Comparison of ENCODE assay signal across 13 cellular contexts in genomic region chr22:43226368-43226979, GRCh38. TPM values are rescaled to one million over a fixed set of nuclear protein-coding genes. Genes with fewer than 3 reads are reported as not detected.
DNase-seq lines count a peak whose midpoint lies in the region; ATAC-seq and TF ChIP-seq lines count a peak whose summit lies in the region.
"Had no signal": no experiment of that assay in that cellular context is flagged by ENCODE, and none has a peak within 500 bp of the region (broad histone marks: within the 10 kb centered on the region; RNA-seq: fewer than 3 reads in every experiment).

No MANE protein-coding gene starts in this region.

- TF ChIP-seq CTCF in AG10803 (conservative IDR thresholded peaks at IDR 0.05; ENCODE audit: low read length) (peak; percentile 28), IMR-90 (conservative IDR thresholded peaks at IDR 0.05; ENCODE audit: low read depth, low read length) (no peak), astrocyte of the spinal cord (IDR thresholded peaks at IDR 0.05; ENCODE audit: low read depth, low read length) (no peak)

- no peak overlapping the region for H2AK9ac ChIP-seq in IMR-90 (replicated peaks; ENCODE audit: low read depth, low read length, poor library complexity)

- H3K23ac ChIP-seq in IMR-90 (ENCODE audit: low read depth, low read length) = no peak overlapping the region
- no peak overlapping the region for H3K23ac ChIP-seq in mesendoderm (ENCODE audit: low read length)

- no peak overlapping the region for H3K4me2 ChIP-seq in IMR-90 (ENCODE audit: low read depth, low read length)
- no peak overlapping the region for H3K4me2 ChIP-seq in mesendoderm (ENCODE audit: low read length)
- H3K4me2 ChIP-seq: PC-9 had no signal

- H4K8ac ChIP-seq in IMR-90 (ENCODE audit: low read depth in 2 of 2, low read length in 2 of 2) (no peak overlapping the region), mesendoderm (ENCODE audit: low read depth, low read length) (no peak overlapping the region)

- 0 out of 2 replicates have a peak, but pooled peaks have one; percentile 12 for TF ChIP-seq RAD21 in IMR-90 (IDR thresholded peaks at IDR 0.05; ENCODE audit: low read length)

- H3K9ac ChIP-seq in IMR-90 (ENCODE audit: low read depth, low read length) (no peak overlapping the region), mesendoderm (ENCODE audit: low read length) (no peak overlapping the region)

- H3K9me1 ChIP-seq in IMR-90 (ENCODE audit: insufficient read depth, low read length) = no peaks in the 10 kb centered on the region

- H4K20me1 ChIP-seq in IMR-90 (ENCODE audit: insufficient read depth, low read length) = no peaks in the 10 kb centered on the region

- no peak overlapping the region for H2BK15ac ChIP-seq in IMR-90 (ENCODE audit: low read depth, low read length)
- H2BK15ac ChIP-seq in mesendoderm (replicated peaks; ENCODE audit: low read depth) = no peak overlapping the region

- TF ChIP-seq POLR2A in IMR-90 (IDR thresholded peaks at IDR 0.05; ENCODE audit: low read depth, low read length) = no peak

- H2BK5ac ChIP-seq in IMR-90 (ENCODE audit: low read depth, low read length, poor library complexity, severe bottlenecking) = no peak overlapping the region
- H2BK5ac ChIP-seq in mesendoderm (ENCODE audit: low read length) = no peak overlapping the region

- H3K18ac ChIP-seq in IMR-90 (ENCODE audit: low read depth, low read length) (no peak overlapping the region), mesendoderm (ENCODE audit: low read length) (no peak overlapping the region)

- H2AK5ac ChIP-seq in IMR-90 (ENCODE audit: low read depth, low read length) (no peak overlapping the region), mesendoderm (ENCODE audit: low read length) (no peak overlapping the region)

- H2BK120ac ChIP-seq in IMR-90 (ENCODE audit: low read depth, low read length) (no peak overlapping the region), mesendoderm (ENCODE audit: low read depth, low read length) (no peak overlapping the region)

- in situ Hi-C loops in IMR-90 (cut with MboI; ENCODE audit: low sequenced_read_pairs) = no loop called here
- in situ Hi-C loops in astrocyte of the spinal cord (cut with HindIII; ENCODE audit: low sequenced_read_pairs) = no loop called here

- peaks cover 30% of the 10 kb centered on the region for H3K27me3 ChIP-seq in IMR-90 (ENCODE audit: control insufficient read depth, insufficient read depth, low read length)
- H3K27me3 ChIP-seq in mesendoderm (ENCODE audit: insufficient read depth, low read length, poor library complexity) = no peaks in the 10 kb centered on the region

- H3K79me2 ChIP-seq in mesendoderm (ENCODE audit: control insufficient read depth, insufficient read depth, low read length) = no peaks in the 10 kb centered on the region

- no peaks in the 10 kb centered on the region for H3K9me3 ChIP-seq in IMR-90 (ENCODE audit: control insufficient read depth, insufficient read depth, low read length)

- H3K56ac ChIP-seq in IMR-90 (ENCODE audit: extremely low read depth, insufficient read depth, low read length) (no peak overlapping the region), mesendoderm (ENCODE audit: low read length) (peak overlapping the region; percentile 65)

- peak overlapping the region; percentile 70 for H2AFZ ChIP-seq in IMR-90 (replicated peaks; ENCODE audit: low read length, poor library complexity)
- H2AFZ ChIP-seq: PC-9 had no signal

- H3K79me1 ChIP-seq in IMR-90 (ENCODE audit: low read depth in 1 of 2, low read length in 2 of 2) (no peaks in the 10 kb centered on the region), mesendoderm (ENCODE audit: low read length) (no peaks in the 10 kb centered on the region)

- H3K27ac ChIP-seq in IMR-90 (ENCODE audit: insufficient read depth, low read length) (no peak overlapping the region), mesendoderm (ENCODE audit: low read depth, low read length) (no peak overlapping the region)
- H3K27ac ChIP-seq: PC-9 had no signal

- H2BK20ac ChIP-seq in IMR-90 (ENCODE audit: low read depth, low read length) = no peak overlapping the region

- H4K5ac ChIP-seq in IMR-90 (ENCODE audit: low read depth, low read length) = no peak overlapping the region
- H4K5ac ChIP-seq in mesendoderm (ENCODE audit: low read length) = no peak overlapping the region

- H3K4ac ChIP-seq in IMR-90 (ENCODE audit: low read depth, low read length) (no peak overlapping the region), mesendoderm (ENCODE audit: low read depth, low read length) (no peak overlapping the region)

- no peak overlapping the region for H3K4me3 ChIP-seq in AG10803 (ENCODE audit: low read length)
- no peak overlapping the region for H3K4me3 ChIP-seq in IMR-90 (ENCODE audit: insufficient read depth, low read depth, low read length)
- no peak overlapping the region for H3K4me3 ChIP-seq in astrocyte of the spinal cord (ENCODE audit: low read depth, low read length)
- no peak overlapping the region for H3K4me3 ChIP-seq in mesendoderm (ENCODE audit: low read length)
- H3K4me3 ChIP-seq: PC-9 had no signal

- dilution Hi-C loops in IMR-90 (cut with HindIII; ENCODE audit: low sequenced_read_pairs, unreplicated experiment) = no loop called here

- CTCF ChIA-PET in IMR-90 (lab: Yijun Ruan, JAX) = no interaction called here

- WGBS in IMR-90 (ENCODE audit: extremely low coverage in 2 of 2, insufficient read length in 1 of 2), 2 experiments = 45% methylated on average over 4 of the region's 18 CpGs; no CpG with 5 or more reads in 1 of the 2 experiments
- no CpG with 5 or more reads among the region's 18 CpGs for WGBS in mesendoderm (ENCODE audit: extremely low coverage, insufficient coverage, low lambda C conversion rate)

- intact Hi-C loops in IMR-90 (cut with micrococcal nuclease) = no loop called here

- no TSS peak for BruUV-seq in IMR-90 (replicated peaks; lab: Mats Ljungman, UMichigan)

- H3K4me1 ChIP-seq in IMR-90 (ENCODE audit: control insufficient read depth, insufficient read depth, low read length) (no peaks in the 10 kb centered on the region; the same call in 1 of the 2 replicates), mesendoderm (ENCODE audit: control insufficient read depth, low read depth, low read length) (peaks cover 4% of the 10 kb centered on the region)

- no peaks in the 10 kb centered on the region for H3K36me3 ChIP-seq in IMR-90 (ENCODE audit: control insufficient read depth, insufficient read depth, low read length)
- H3K36me3 ChIP-seq in mesendoderm (ENCODE audit: control insufficient read depth, insufficient read depth, low read length) = no peaks in the 10 kb centered on the region

- DNase-seq in AG10803 (ENCODE audit: low read depth) (peak; percentile 40), IMR-90 (peak; percentile 22), astrocyte of the spinal cord (ENCODE audit: low read depth, low spot score) (peak; percentile 5), mesendoderm (peak; percentile 89), NCI-H187 treated with DMSO at 0.1 percent for 48 hours (lab: John Stamatoyannopoulos, UW) (no peak)
- no peak for DNase-seq in activated CD4-positive, alpha-beta T cell treated with anti-CD3 and anti-CD28 coated beads for 1 hour
- DNase-seq in activated effector memory CD4-positive, alpha-beta T cell treated with anti-CD3 and anti-CD28 coated beads, Interleukin-2, amount 50 U/mL, for 16 hours = no peak
- DNase-seq: activated T-cell treated with anti-CD3 and anti-CD28 coated beads, Interleukin-2, amount 50 U/mL, for 24 hours; central memory CD4-positive, alpha-beta T cell; NCI-H1105; PC-9; stimulated activated CD8-positive, alpha-beta memory T cell treated with anti-CD3 and anti-CD28 coated beads, Interleukin-4, amount 100 ng/mL, for 48 hours had no signal

- H4K91ac ChIP-seq in IMR-90 (ENCODE audit: insufficient read depth, low read depth, low read length) = no peak overlapping the region

- POLR2A ChIA-PET in IMR-90 (lab: Charles Lee; ENCODE audit: unreplicated experiment) = no interaction called here

- ATAC-seq in IMR-90 (ENCODE audit: low read depth) = peak; percentile 83
- ATAC-seq in GM19452 (IDR thresholded peaks at IDR 0.05; ENCODE audit: unreplicated experiment) = no peak

- H3K14ac ChIP-seq in IMR-90 (replicated peaks; ENCODE audit: low read depth, low read length) = no peak overlapping the region

TF ChIP-seq in IMR-90, 13 proteins besides CTCF, POLR2A, EP300 and RAD21 (continues in another document):
- TF ChIP-seq SMC3 (IDR thresholded peaks at IDR 0.05; ENCODE audit: low read depth, low read length) (no peak), MXI1 (IDR thresholded peaks at IDR 0.05; ENCODE audit: borderline replicate concordance, low read depth, low read length) (no peak), BHLHE40 (IDR thresholded peaks at IDR 0.05; ENCODE audit: low read depth, low read length) (no peak), RFX5 (IDR thresholded peaks at IDR 0.05; ENCODE audit: low read depth, low read length) (no peak), CEBPB (IDR thresholded peaks at IDR 0.05; ENCODE audit: low read depth, low read length) (no peak), ELK1 (IDR thresholded peaks at IDR 0.05; ENCODE audit: borderline replicate concordance, low read depth, low read length) (no peak), MAFK (IDR thresholded peaks at IDR 0.05; ENCODE audit: low read depth, low read length) (no peak), CHD1 (IDR thresholded peaks at IDR 0.05; ENCODE audit: low read depth, low read length) (no peak), RCOR1 (IDR thresholded peaks at IDR 0.05; ENCODE audit: insufficient replicate concordance, low read length) (no peak), FOS (IDR thresholded peaks at IDR 0.05; ENCODE audit: low read depth, low read length) (no peak), NFE2L2 (IDR thresholded peaks at IDR 0.05; ENCODE audit: low read depth, low read length) (no peak)

RNA-seq across cellular contexts. Expression of gene TTLL12, which starts 39.5 kb away (rescaled TPM):
- 26.7 and 30.1 TPM in 2 replicates for total RNA-seq in IMR-90 (2012; rRNA removed)
- polyA plus RNA-seq in IMR-90 (2012; rRNA removed) = 20.9 and 21.8 TPM in 2 replicates
- 13.3 and 15.5 TPM in 2 replicates for polyA plus RNA-seq in IMR-90 (2012; cell fraction: cytosol; rRNA removed)
- polyA plus RNA-seq in IMR-90 (2012; cell fraction: nucleus; rRNA removed; ENCODE audit: low replicate concordance) = 7.9 and 17.5 TPM in 2 replicates
- polyA plus RNA-seq in mesendoderm (2013, experiment 1 of 2) = 58.0 TPM
- 56.8 TPM for polyA plus RNA-seq in mesendoderm (2013, experiment 2 of 2)

Comparison
In these comparisons a context has a peak if more than half of its experiments do, and no peak if none do; other contexts are left out.
1. DNase-seq: peak in AG10803 (single experiment), IMR-90 (single experiment), astrocyte of the spinal cord (single experiment) and mesendoderm (single experiment); none in NCI-H187 treated with DMSO at 0.1 percent for 48 hours (single experiment), activated CD4-positive, alpha-beta T cell treated with anti-CD3 and anti-CD28 coated beads for 1 hour (single experiment) and activated effector memory CD4-positive, alpha-beta T cell treated with anti-CD3 and anti-CD28 coated beads, Interleukin-2, amount 50 U/mL, for 16 hours (single experiment).